17 cellular contexts compared by ENCODE assay signal in the genomic region with DNA sequence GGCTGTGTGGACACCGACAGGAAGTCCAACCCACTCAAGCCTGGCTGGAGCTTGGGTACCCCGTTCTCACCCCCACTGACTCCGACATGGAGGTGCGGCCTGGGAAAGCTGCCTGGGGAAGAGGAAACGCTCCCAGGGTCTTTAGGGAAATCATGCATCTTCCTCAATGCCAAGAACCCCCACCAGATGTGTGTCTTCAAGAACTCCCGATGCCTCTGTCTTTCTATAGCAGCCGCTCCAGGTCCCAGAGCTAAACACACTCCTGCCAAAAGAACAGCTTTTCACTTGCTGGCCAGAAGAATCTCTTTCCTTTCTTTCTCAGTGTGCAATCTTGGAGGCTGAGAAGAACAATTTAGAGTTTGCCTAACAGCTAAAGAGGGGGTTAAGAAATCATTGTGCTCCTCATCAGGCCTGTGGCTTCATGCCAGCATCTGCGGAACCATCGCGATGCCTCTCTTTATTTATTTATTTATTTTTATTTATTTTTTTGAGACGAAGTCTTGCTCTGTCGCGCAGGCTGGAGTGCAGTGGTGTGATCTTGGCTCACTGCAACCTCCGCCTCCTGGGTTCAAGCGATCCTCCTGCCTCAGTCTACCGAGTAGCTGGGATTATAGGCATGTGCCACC. TPM values are rescaled to one million over a fixed set of nuclear protein-coding genes. Genes with fewer than 3 reads are reported as not detected.
A peak's percentile ranks its signal among the peaks of the same experiment; 100 is the strongest.
DNase-seq lines count a peak whose midpoint lies in the region; ATAC-seq and TF ChIP-seq lines count a peak whose summit lies in the region.
"Had no signal": no experiment of that assay in that cellular context is flagged by ENCODE, and none has a peak within 500 bp of the region (broad histone marks: within the 10 kb centered on the region; RNA-seq: fewer than 3 reads in every experiment).

No MANE protein-coding gene starts in this region.

- H3K27me3 Mint-ChIP-seq in brain (no peaks in the 10 kb centered on the region), nephron (ENCODE audit: low read depth) (no peaks in the 10 kb centered on the region)
- no peaks in the 10 kb centered on the region for H3K27me3 Mint-ChIP-seq in stimulated activated memory B cell treated with anti-CD40 and anti-IgM and Interleukin-4, amounts not matched to agents 10 μg/mL and 1 μg/mL and 100 μg/mL, for 72 hours

- H3K27ac Mint-ChIP-seq in brain (peak overlapping the region; percentile 89 to 99 (median 98)), nephron (peak overlapping the region; percentile 99 to 100 (median 100))
- H3K27ac Mint-ChIP-seq in stimulated activated memory B cell treated with anti-CD40 and anti-IgM and Interleukin-4, amounts not matched to agents 10 μg/mL and 1 μg/mL and 100 μg/mL, for 72 hours = no peak overlapping the region
- H3K27ac Mint-ChIP-seq: neural progenitor cell had no signal

- TF ChIP-seq POLR2A in tibial nerve (IDR thresholded peaks at IDR 0.05) (no peak), lower leg skin (IDR thresholded peaks at IDR 0.05) (no peak)

- peak overlapping the region in 3 of 4 donors; percentile 77 to 92 (median 90) for H3K27ac ChIP-seq in tibial nerve
- H3K27ac ChIP-seq: neural progenitor cell, WERI-Rb-1 had no signal

- H3K4me3 Mint-ChIP-seq in brain (peak overlapping the region in 2 of 5 experiments; percentile 15 to 16), nephron (peak overlapping the region in 2 of 3 experiments; percentile 10 to 75)
- H3K4me3 Mint-ChIP-seq in stimulated activated memory B cell treated with anti-CD40 and anti-IgM and Interleukin-4, amounts not matched to agents 10 μg/mL and 1 μg/mL and 100 μg/mL, for 72 hours = no peak overlapping the region
- H3K4me3 Mint-ChIP-seq: neural progenitor cell had no signal

- no peaks in the 10 kb centered on the region for H3K27me3 ChIP-seq in tibial nerve
- H3K27me3 ChIP-seq: neural progenitor cell had no signal

- TF ChIP-seq CTCF in brain (conservative IDR thresholded peaks at IDR 0.05) (no peak), nephron (IDR thresholded peaks at IDR 0.05; ENCODE audit: unreplicated experiment in 3 of 3) (no peak), tibial nerve (IDR thresholded peaks at IDR 0.05) (no peak), lower leg skin (IDR thresholded peaks at IDR 0.05) (no peak)

- H3K4me1 ChIP-seq in tibial nerve = peaks cover 4 to 46% (median 36%) of the 10 kb centered on the region in 4 donors

- no peaks in the 10 kb centered on the region for H3K9me3 Mint-ChIP-seq in brain
- H3K9me3 Mint-ChIP-seq in nephron = no peaks in the 10 kb centered on the region
- no peaks in the 10 kb centered on the region for H3K9me3 Mint-ChIP-seq in stimulated activated memory B cell treated with anti-CD40 and anti-IgM and Interleukin-4, amounts not matched to agents 10 μg/mL and 1 μg/mL and 100 μg/mL, for 72 hours
- H3K9me3 Mint-ChIP-seq: neural progenitor cell had no signal

- no peaks in the 10 kb centered on the region for H3K9me3 ChIP-seq in tibial nerve

- TF ChIP-seq EP300 in tibial nerve (IDR thresholded peaks at IDR 0.05) = no peak

- WGBS in tibial nerve, 2 donors = 49 to 53% methylated on average over 16 of the region's 16 CpGs
- 77 to 81% methylated on average over 16 of the region's 16 CpGs for WGBS in lower leg skin, 2 donors

- H3K36me3 Mint-ChIP-seq in brain (peaks cover 31% of the 10 kb centered on the region), nephron (ENCODE audit: low read depth) (peaks cover 37% of the 10 kb centered on the region)
- peaks cover 77% of the 10 kb centered on the region for H3K36me3 Mint-ChIP-seq in stimulated activated memory B cell treated with anti-CD40 and anti-IgM and Interleukin-4, amounts not matched to agents 10 μg/mL and 1 μg/mL and 100 μg/mL, for 72 hours

- H3K36me3 ChIP-seq in tibial nerve = peaks cover 0 to 23% (median 0%) of the 10 kb centered on the region in 3 donors
- H3K36me3 ChIP-seq: neural progenitor cell had no signal

- no peak overlapping the region for H3K4me3 ChIP-seq in tibial nerve
- no peak overlapping the region for H3K4me3 ChIP-seq in lower leg skin (ENCODE audit: low read depth, poor library complexity, severe bottlenecking)
- H3K4me3 ChIP-seq: GM12878, neural progenitor cell had no signal

- intact Hi-C loops in left cardiac atrium (cut with DNase I) (no loop called here), posterior vena cava (cut with DNase I) (no loop called here), lower leg skin (cut with DNase I; ENCODE audit: low total_unique reads) (no loop called here)

- peaks cover 64% of the 10 kb centered on the region for H3K4me1 Mint-ChIP-seq in brain
- peaks cover 72% of the 10 kb centered on the region for H3K4me1 Mint-ChIP-seq in nephron
- H3K4me1 Mint-ChIP-seq in stimulated activated memory B cell treated with anti-CD40 and anti-IgM and Interleukin-4, amounts not matched to agents 10 μg/mL and 1 μg/mL and 100 μg/mL, for 72 hours = no peaks in the 10 kb centered on the region

- peak; percentile 26 to 36 for ATAC-seq in left cardiac atrium
- ATAC-seq in stimulated activated memory B cell treated with anti-CD40 and anti-IgM and Interleukin-4, amounts not matched to agents 10 μg/mL and 1 μg/mL and 100 μg/mL, for 72 hours = no peak
- ATAC-seq: GM12878, PC-3 had no signal

- DNase-seq in left cardiac atrium (no peak), tibial nerve (ENCODE audit: low spot score in 2 of 2) (no peak), SK-N-DZ (ENCODE audit: low spot score) (no peak), posterior vena cava (ENCODE audit: low spot score) (no peak), lower leg skin (ENCODE audit: low spot score in 2 of 2) (no peak)
- DNase-seq: effector memory CD4-positive, alpha-beta T cell; foreskin fibroblast; mammary epithelial cell; NCI-H2081; NCI-H526 treated with DMSO at 0.1 percent for 48 hours; PC-3; WERI-Rb-1 had no signal

RNA-seq across cellular contexts. Expression of a gene that starts 41.1 kb away (rescaled TPM):
- 231 TPM for polyA plus RNA-seq in brain (ENCODE audit: insufficient read depth, low read depth, low replicate concordance)
- total RNA-seq in left cardiac atrium = 10 to 100 TPM; 50.7 to 51.4 TPM
- total RNA-seq in tibial nerve = 10 to 100 TPM; 24.1 to 40.6 (median 35.4) TPM
- 19.4 and 42.1 TPM in 2 replicates for polyA plus RNA-seq in SK-N-DZ (2014; cell fraction: cytosol; rRNA removed)
- 45.1 and 55.5 TPM in 2 replicates for polyA plus RNA-seq in SK-N-DZ (2014; cell fraction: nucleus; rRNA removed)
- total RNA-seq in posterior vena cava = 100 to 1,000 TPM; 116 to 145 TPM
- 10 to 100 TPM; 18.4 to 55.5 (median 25.2) TPM for total RNA-seq in lower leg skin
